In genomic region chr2:20781656-20782265, GRCh38 we compare ENCODE assay signal across 8 cellular contexts. TPM values are rescaled to one million over a fixed set of nuclear protein-coding genes. Genes with fewer than 3 reads are reported as not detected.
DNase-seq lines count a peak whose midpoint lies in the region; ATAC-seq, FAIRE-seq and TF ChIP-seq lines count a peak whose summit lies in the region.

No MANE protein-coding gene starts in this region.

- no peak overlapping the region for H3K4ac ChIP-seq in neuronal stem cell (ENCODE audit: low read length)

- H3K9me3 ChIP-seq in neuronal stem cell (replicated peaks in 1 of 2; ENCODE audit: control insufficient read depth in 2 of 2, insufficient read depth in 1 of 2, low read depth in 1 of 2, low read length in 2 of 2) (no peaks in the 10 kb centered on the region), right atrium auricular region (no peaks in the 10 kb centered on the region)

- no peaks in the 10 kb centered on the region for H3K27me3 ChIP-seq in HL-60 (ENCODE audit: insufficient read depth, poor library complexity, severe bottlenecking)
- H3K27me3 ChIP-seq in neuronal stem cell (ENCODE audit: control insufficient read depth in 3 of 3, insufficient read depth in 3 of 3, low read depth in 1 of 3, low read length in 3 of 3) = no peaks in the 10 kb centered on the region
- H3K27me3 ChIP-seq in right atrium auricular region = no peaks in the 10 kb centered on the region

- H2AK5ac ChIP-seq in neuronal stem cell (ENCODE audit: low read depth, low read length) = no peak overlapping the region

- H3K14ac ChIP-seq in neuronal stem cell (ENCODE audit: low read length) = no peak overlapping the region

- no peak overlapping the region for H3K4me3 Mint-ChIP-seq in WTC11

- CTCF ChIA-PET in WTC11 (lab: Charles Lee) = interaction anchor here (0.6 to 4.6 kb wide), 30 partner anchors 10 to 262 kb away, joined by 3 to 49 read pairs (median 4); partner anchors contain the start of genes APOB, HS1BP3 and LDAH

- ATAC-seq in GM19351 (IDR thresholded peaks at IDR 0.05; ENCODE audit: unreplicated experiment) (peak; percentile 84), WTC11 (peak; percentile 86)

- H2BK15ac ChIP-seq in neuronal stem cell (ENCODE audit: low read length) = no peak overlapping the region

- H3K9me3 Mint-ChIP-seq in WTC11 = no peaks in the 10 kb centered on the region

- no peak overlapping the region for H3K9ac ChIP-seq in neuronal stem cell (ENCODE audit: low read depth, low read length, poor library complexity)

- no peaks in the 10 kb centered on the region for H3K79me1 ChIP-seq in neuronal stem cell (ENCODE audit: low read depth, low read length)

- H3K27ac ChIP-seq in HL-60 (replicated peaks) (no peak overlapping the region), neuronal stem cell (replicated peaks; ENCODE audit: low read length) (no peak overlapping the region), right atrium auricular region (no peak overlapping the region)

- no peaks in the 10 kb centered on the region for H3K27me3 Mint-ChIP-seq in WTC11 (ENCODE audit: low read depth)

- H3K4me2 ChIP-seq in neuronal stem cell (ENCODE audit: insufficient read depth, low read length, poor library complexity, severe bottlenecking) = no peak overlapping the region

- H3K27ac Mint-ChIP-seq in WTC11 = no peak overlapping the region

- no peak overlapping the region for H2BK12ac ChIP-seq in neuronal stem cell (ENCODE audit: low read length)

- no peak overlapping the region for H3K23ac ChIP-seq in neuronal stem cell (ENCODE audit: low read depth, low read length, poor library complexity)

- H2AFZ ChIP-seq in neuronal stem cell (ENCODE audit: low read length) = no peak overlapping the region

- H4K8ac ChIP-seq in neuronal stem cell (ENCODE audit: low read depth, low read length) = no peak overlapping the region

- WGBS in neuronal stem cell (ENCODE audit: extremely low coverage in 2 of 2, insufficient read length in 2 of 2, insufficient replicate concordance in 1 of 2), 2 donors = no CpG with 5 or more reads among the region's 3 CpGs

- no peaks in the 10 kb centered on the region for H3K36me3 Mint-ChIP-seq in WTC11

- H2BK5ac ChIP-seq in neuronal stem cell (ENCODE audit: low read length) = no peak overlapping the region

- TF ChIP-seq CTCF in D721Med (IDR thresholded peaks at IDR 0.05; ENCODE audit: insufficient read depth, missing control alignments) (peak; percentile 59), HL-60 (IDR thresholded peaks at IDR 0.05; ENCODE audit: insufficient read depth, low read length) (peak; percentile 69), WTC11 (IDR thresholded peaks at IDR 0.05) (peak; percentile 48), right atrium auricular region (IDR thresholded peaks at IDR 0.05) (peak in 1 of 2 donors; percentile 64)

- peaks cover 0 to 71% of the 10 kb centered on the region in 2 donors for H3K36me3 ChIP-seq in neuronal stem cell (replicated peaks in 1 of 2; ENCODE audit: control insufficient read depth in 2 of 2, insufficient read depth in 2 of 2, low read length in 2 of 2)
- no peaks in the 10 kb centered on the region for H3K36me3 ChIP-seq in right atrium auricular region

- no peak overlapping the region for H3K4me3 ChIP-seq in HL-60 (replicated peaks; ENCODE audit: insufficient read depth, low read length)
- H3K4me3 ChIP-seq in neuronal stem cell (ENCODE audit: low read length in 2 of 2) = no peak overlapping the region
- no peak overlapping the region for H3K4me3 ChIP-seq in right atrium auricular region

- no peaks in the 10 kb centered on the region for H3K4me1 Mint-ChIP-seq in WTC11

- POLR2A ChIA-PET in WTC11 (lab: Charles Lee) = no interaction called here

- H3K4me1 ChIP-seq in neuronal stem cell (ENCODE audit: control insufficient read depth in 2 of 2, insufficient read depth in 1 of 2, low read depth in 1 of 2, low read length in 2 of 2) (no peaks in the 10 kb centered on the region), right atrium auricular region (no peaks in the 10 kb centered on the region)

- FAIRE-seq in D721Med (lab: Jason Lieb, UNC) = peak; percentile 61

- no peak overlapping the region for H3K18ac ChIP-seq in neuronal stem cell (ENCODE audit: low read length)

- no peak for DNase-seq in D721Med (ENCODE audit: insufficient read length, low spot score)
- DNase-seq in HL-60 (ENCODE audit: low read depth in 1 of 2, low spot score in 1 of 2) = peak; percentile 10 to 26
- DNase-seq in WTC11 (ENCODE audit: low spot score) = peak; percentile 36
- peak; percentile 44 for DNase-seq in iris pigment epithelial cell (ENCODE audit: low read depth)
- DNase-seq in NCI-H1436 treated with DMSO at 0.1 percent for 48 hours (lab: John Stamatoyannopoulos, UW) = no peak
- no peak for DNase-seq in neuronal stem cell (ENCODE audit: low spot score)
- DNase-seq in right atrium auricular region (ENCODE audit: low spot score) = no peak

- no peak overlapping the region for H2BK120ac ChIP-seq in neuronal stem cell (ENCODE audit: low read depth, low read length)

- no peak overlapping the region for H4K91ac ChIP-seq in neuronal stem cell (ENCODE audit: low read depth, low read length, poor library complexity)

TF ChIP-seq in WTC11, 78 proteins besides CTCF, POLR2A, EP300 and RAD21:
- no peak for TF ChIP-seq MLX (CRISPR knock-in tag; IDR thresholded peaks at IDR 0.05)
- no peak for TF ChIP-seq ZNF138 (CRISPR knock-in tag; conservative IDR thresholded peaks at IDR 0.05)
- TF ChIP-seq E2F1 (CRISPR knock-in tag; IDR thresholded peaks at IDR 0.05) = no peak
- TF ChIP-seq AR (CRISPR knock-in tag; IDR thresholded peaks at IDR 0.05) = no peak
- no peak for TF ChIP-seq FOXJ3 (CRISPR knock-in tag; IDR thresholded peaks at IDR 0.05; ENCODE audit: borderline replicate concordance)
- TF ChIP-seq NFYB (CRISPR knock-in tag; conservative IDR thresholded peaks at IDR 0.05; ENCODE audit: low read depth) = no peak
- no peak for TF ChIP-seq JAZF1 (CRISPR knock-in tag; IDR thresholded peaks at IDR 0.05)
- no peak for TF ChIP-seq PRRX2 (CRISPR knock-in tag; IDR thresholded peaks at IDR 0.05)
- TF ChIP-seq NFE2L1 (CRISPR knock-in tag; IDR thresholded peaks at IDR 0.05) = no peak
- TF ChIP-seq, protein P1, sequence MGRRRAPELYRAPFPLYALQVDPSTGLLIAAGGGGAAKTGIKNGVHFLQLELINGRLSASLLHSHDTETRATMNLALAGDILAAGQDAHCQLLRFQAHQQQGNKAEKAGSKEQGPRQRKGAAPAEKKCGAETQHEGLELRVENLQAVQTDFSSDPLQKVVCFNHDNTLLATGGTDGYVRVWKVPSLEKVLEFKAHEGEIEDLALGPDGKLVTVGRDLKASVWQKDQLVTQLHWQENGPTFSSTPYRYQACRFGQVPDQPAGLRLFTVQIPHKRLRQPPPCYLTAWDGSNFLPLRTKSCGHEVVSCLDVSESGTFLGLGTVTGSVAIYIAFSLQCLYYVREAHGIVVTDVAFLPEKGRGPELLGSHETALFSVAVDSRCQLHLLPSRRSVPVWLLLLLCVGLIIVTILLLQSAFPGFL (CRISPR knock-in tag; IDR thresholded peaks at IDR 0.05; ENCODE audit: borderline replicate concordance) = no peak

RNA-seq across cellular contexts. Expression of gene LDAH, which starts 41.1 kb away (rescaled TPM):
- total RNA-seq in WTC11 (2021) = 16.1 to 20.5 TPM (median 17.7 TPM) in 3 replicates
- polyA plus RNA-seq in neuronal stem cell (2013, experiment 1 of 2) = 30.1 TPM
- polyA plus RNA-seq in neuronal stem cell (2013, experiment 2 of 2) = 30.7 TPM
- total RNA-seq in right atrium auricular region = 1 to 10 TPM; 3.5 to 6.0 TPM

Comparison
In these comparisons a context has a peak if more than half of its experiments do, and no peak if none do; other contexts are left out.
1. DNase-seq: peak in HL-60 (2 of 2), WTC11 (single experiment) and iris pigment epithelial cell (single experiment); none in D721Med (single experiment), NCI-H1436 treated with DMSO at 0.1 percent for 48 hours (single experiment), neuronal stem cell (single experiment) and right atrium auricular region (single experiment).